ENCODE assay signal across 9 cellular contexts in genomic region chr2:54763636-54764291, GRCh38. TPM values are rescaled to one million over a fixed set of nuclear protein-coding genes. Genes with fewer than 3 reads are reported as not detected.
DNase-seq lines count a peak whose midpoint lies in the region; ATAC-seq, FAIRE-seq and TF ChIP-seq lines count a peak whose summit lies in the region.
"Had no signal": no experiment of that assay in that cellular context is flagged by ENCODE, and none has a peak within 500 bp of the region (broad histone marks: within the 10 kb centered on the region; RNA-seq: fewer than 3 reads in every experiment).

No MANE protein-coding gene starts in this region.

- H2AFZ ChIP-seq in SK-N-SH (ENCODE audit: low read depth), result no peak overlapping the region

- H3K79me2 ChIP-seq in SK-N-SH (ENCODE audit: insufficient read depth), result no peaks in the 10 kb centered on the region

- H3K27me3 ChIP-seq in SK-N-SH (ENCODE audit: insufficient read depth), result no peaks in the 10 kb centered on the region

- H3K9ac ChIP-seq in SK-N-SH, result no peak overlapping the region

- 68% methylated on average over 7 of the region's 7 CpGs for WGBS in SK-N-SH (ENCODE audit: low lambda C conversion rate)

- TF ChIP-seq RAD21 in SK-N-SH (IDR thresholded peaks at IDR 0.05; ENCODE audit: low read length), result peak; percentile 35

- H3K4me3 ChIP-seq in SK-N-SH (ENCODE audit: low read depth in 2 of 2, low read length in 1 of 2), result no peak overlapping the region

- no peaks in the 10 kb centered on the region for H3K9me3 ChIP-seq in SK-N-SH

- DNase-seq in DMS53 (lab: John Stamatoyannopoulos, UW), result peak; percentile 51
- DNase-seq in GM19239 (ENCODE audit: insufficient read length, low spot score), result no peak
- no peak for DNase-seq in SK-N-SH
- DNase-seq in iPS-NIHi11 (ENCODE audit: low spot score), result peak; percentile 54
- DNase-seq in OCI-M2 (lab: John Stamatoyannopoulos, UW; ENCODE audit: unreplicated experiment), result no peak
- DNase-seq in RKO (ENCODE audit: low spot score), result no peak
- DNase-seq: anterior cingulate cortex, T-cell had no signal

- POLR2A ChIA-PET in SK-N-SH (lab: Yijun Ruan, JAX), result no interaction called here

- no peak for TF ChIP-seq EP300 in SK-N-SH (IDR thresholded peaks at IDR 0.05; ENCODE audit: borderline replicate concordance in 1 of 2, low read depth in 1 of 2, low read length in 1 of 2)

- no peak overlapping the region for H3K4me2 ChIP-seq in SK-N-SH

- no peak for ATAC-seq in GM19463 (IDR thresholded peaks at IDR 0.05; ENCODE audit: unreplicated experiment)
- ATAC-seq: T-cell had no signal

- H3K36me3 ChIP-seq in SK-N-SH (replicated peaks in 1 of 2; ENCODE audit: control insufficient read depth in 1 of 2, insufficient read depth in 2 of 2, low read length in 1 of 2), result no peaks in the 10 kb centered on the region

- no peaks in the 10 kb centered on the region for H3K9me2 ChIP-seq in SK-N-SH

- peak; percentile 27; the same call in 1 of the 2 replicates for TF ChIP-seq CTCF in SK-N-SH (IDR thresholded peaks at IDR 0.05)

- no peaks in the 10 kb centered on the region for H3F3A ChIP-seq in SK-N-SH (replicated peaks; ENCODE audit: insufficient read depth)

- peak overlapping the region in 1 of 2 experiments; percentile 16; a peak in 1 of 4 replicates for H3K27ac ChIP-seq in SK-N-SH (ENCODE audit: low read depth in 2 of 2, low read length in 1 of 2)

- H4K20me1 ChIP-seq in SK-N-SH (ENCODE audit: insufficient read depth), result no peaks in the 10 kb centered on the region

- peak; percentile 14 for FAIRE-seq in GM19239 (lab: Jason Lieb, UNC)

- CTCF ChIA-PET in SK-N-SH (lab: Yijun Ruan, JAX), result interaction anchor here (1.5 kb wide), 1 partner anchor 9 kb away, joined by 5 read pairs; no protein-coding TSS in a partner anchor

- H3K4me1 ChIP-seq in SK-N-SH (ENCODE audit: control insufficient read depth in 1 of 2, insufficient read depth in 2 of 2, low read depth in 1 of 2, low read length in 1 of 2), result peaks cover 4 to 22% of the 10 kb centered on the region in 2 experiments; a peak in 3 of 4 replicates

TF ChIP-seq in SK-N-SH, 30 proteins besides CTCF, POLR2A, EP300 and RAD21:
- TF ChIP-seq ZBTB33 (IDR thresholded peaks at IDR 0.05; ENCODE audit: borderline replicate concordance, low read depth) (no peak), NRF1 (IDR thresholded peaks at IDR 0.05; ENCODE audit: low read depth, low read length) (no peak), FOSL2 (IDR thresholded peaks at IDR 0.05; ENCODE audit: borderline replicate concordance, low read depth) (no peak), ELF1 (IDR thresholded peaks at IDR 0.05) (no peak), REST (IDR thresholded peaks at IDR 0.05; ENCODE audit: low read depth, low read length) (no peak), USF1 (IDR thresholded peaks at IDR 0.05; ENCODE audit: borderline replicate concordance, low read depth) (no peak), SMC3 (IDR thresholded peaks at IDR 0.05; ENCODE audit: low read depth, low read length) (no peak; the same call in 1 of the 2 replicates), TEAD4 (IDR thresholded peaks at IDR 0.05; ENCODE audit: borderline replicate concordance, insufficient read depth) (no peak)

RNA-seq across cellular contexts. Expression of gene EML6, which starts 40.3 kb away (rescaled TPM):
- 1.1 and 1.6 TPM in 2 replicates for polyA plus RNA-seq in SK-N-SH (2012; rRNA removed)
- polyA plus RNA-seq in SK-N-SH (2012; cell fraction: cytosol; rRNA removed), result 1.2 and 1.3 TPM in 2 replicates
- polyA plus RNA-seq in SK-N-SH (2012; cell fraction: nucleus; rRNA removed), result 4.7 and 5.3 TPM in 2 replicates

Comparison
In these comparisons a context has a peak if more than half of its experiments do, and no peak if none do; other contexts are left out.
1. DNase-seq: peak in DMS53 (single experiment) and iPS-NIHi11 (single experiment); none in GM19239 (single experiment), SK-N-SH (single experiment), OCI-M2 (single experiment) and RKO (single experiment).